ENCODE assay signal across 17 cellular contexts in the genomic region with DNA sequence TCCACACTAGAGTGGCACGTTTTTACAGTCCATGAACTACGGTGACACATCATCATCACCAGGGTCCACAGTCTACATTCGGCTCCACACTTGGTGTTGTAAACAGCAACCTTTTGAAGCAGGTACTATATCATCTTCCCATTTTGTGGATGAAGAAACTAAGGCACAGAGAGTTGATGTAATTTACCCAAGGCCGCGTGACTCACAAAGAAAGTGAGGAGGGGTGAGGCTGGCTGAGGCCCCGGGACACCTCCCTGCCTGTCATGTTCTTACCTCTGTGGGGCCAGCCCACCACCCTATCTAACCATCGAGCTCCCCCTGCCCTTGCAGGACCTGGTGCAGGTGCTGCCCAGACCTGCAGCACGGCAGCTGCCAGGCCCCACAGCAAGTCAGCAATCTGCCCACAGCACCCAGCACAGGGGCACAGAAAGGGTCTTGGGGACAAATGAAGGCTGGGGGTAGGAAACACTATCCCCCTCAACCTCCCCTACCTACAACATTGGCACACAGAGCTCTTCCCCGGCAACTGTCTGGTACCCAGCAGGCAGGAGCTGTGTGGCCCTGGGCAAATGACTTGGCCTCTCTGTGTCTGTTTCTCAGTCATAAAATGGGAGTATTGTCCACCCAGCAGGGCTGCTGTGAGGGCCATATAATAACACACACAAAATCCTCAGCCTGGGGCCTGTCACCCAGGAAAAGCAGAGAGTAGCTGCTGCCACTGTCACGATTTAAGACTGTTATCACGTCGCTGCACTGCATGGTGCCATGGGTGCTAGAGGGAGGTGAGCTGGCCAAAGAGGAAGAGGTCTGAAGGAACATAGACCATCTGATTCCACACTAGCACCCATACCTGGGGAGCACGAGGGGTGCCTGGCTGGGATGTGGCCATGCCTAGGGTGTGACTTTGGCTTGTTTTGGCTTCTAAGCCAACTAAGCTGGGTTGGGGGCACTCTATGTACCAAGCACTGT.
A peak's percentile ranks its signal among the peaks of the same experiment; 100 is the strongest.
DNase-seq lines count a peak whose midpoint lies in the region; ATAC-seq and TF ChIP-seq lines count a peak whose summit lies in the region.
"Had no signal": no experiment of that assay in that cellular context is flagged by ENCODE, and none has a peak within 500 bp of the region (broad histone marks: within the 10 kb centered on the region; RNA-seq: fewer than 3 reads in every experiment).

No MANE protein-coding gene starts in this region.

- peaks cover 59% of the 10 kb centered on the region for H3K4me1 Mint-ChIP-seq in osteocyte (ENCODE audit: unreplicated experiment)

- no peak for TF ChIP-seq CTCF in esophagus muscularis mucosa (IDR thresholded peaks at IDR 0.05)
- TF ChIP-seq CTCF in osteocyte (IDR thresholded peaks at IDR 0.05), result no peak

- H3K4me1 ChIP-seq in right cardiac atrium (ENCODE audit: control insufficient read depth, insufficient read depth, low read length) (peaks cover 69% of the 10 kb centered on the region), esophagus muscularis mucosa (peaks cover 100% of the 10 kb centered on the region in 4 donors)

- peak overlapping the region; percentile 74 for H3K27ac Mint-ChIP-seq in osteocyte (ENCODE audit: unreplicated experiment)

- H3K27me3 ChIP-seq in right cardiac atrium (ENCODE audit: control insufficient read depth, insufficient read depth), result no peaks in the 10 kb centered on the region
- no peaks in the 10 kb centered on the region for H3K27me3 ChIP-seq in esophagus muscularis mucosa

- no peaks in the 10 kb centered on the region for H3K9me3 Mint-ChIP-seq in osteocyte (ENCODE audit: unreplicated experiment)
- H3K9me3 Mint-ChIP-seq: nephron had no signal

- no peak for TF ChIP-seq POLR2A in esophagus muscularis mucosa (IDR thresholded peaks at IDR 0.05; ENCODE audit: low read depth)

- no peaks in the 10 kb centered on the region for H3K36me3 Mint-ChIP-seq in osteocyte (ENCODE audit: unreplicated experiment)

- DNase-seq in right cardiac atrium (peak in 1 of 3 donors; percentile 34), left cardiac atrium (no peak), esophagus muscularis mucosa (ENCODE audit: extremely low spot score) (no peak), osteocyte (ENCODE audit: extremely low spot score, unreplicated experiment) (no peak), glomerular visceral epithelial cell (ENCODE audit: extremely low spot score) (no peak), GM19238 (ENCODE audit: insufficient read length, low spot score) (no peak), NCI-H1417 (lab: John Stamatoyannopoulos, UW) (no peak)
- DNase-seq: activated T-cell treated with anti-CD3 and anti-CD28 coated beads, Interleukin-2, amount 50 U/mL, for 1 hour; effector memory CD4-positive, alpha-beta T cell; KG1; NCI-H1694; NCI-H510A treated with DMSO at 0.1 percent for 48 hours; small intestine; SW 1271 had no signal

- H3K36me3 ChIP-seq in esophagus muscularis mucosa, result peaks cover 0 to 1% (median 0%) of the 10 kb centered on the region in 4 donors

- H3K9me3 ChIP-seq in right cardiac atrium (ENCODE audit: control insufficient read depth, low read length) (no peaks in the 10 kb centered on the region), esophagus muscularis mucosa (no peaks in the 10 kb centered on the region)

- no peak overlapping the region for H3K4me3 Mint-ChIP-seq in osteocyte (ENCODE audit: unreplicated experiment)
- H3K4me3 Mint-ChIP-seq: nephron had no signal

- H3K4me3 ChIP-seq in right cardiac atrium (ENCODE audit: low read length) (no peak overlapping the region), esophagus muscularis mucosa (no peak overlapping the region)

- no peaks in the 10 kb centered on the region for H3K27me3 Mint-ChIP-seq in osteocyte (ENCODE audit: unreplicated experiment)

- H3K27ac ChIP-seq in right cardiac atrium (ENCODE audit: low read length) (peak overlapping the region; percentile 40), esophagus muscularis mucosa (replicated peaks in 1 of 4) (peak overlapping the region; percentile 73 to 81 (median 79))

- WGBS in right cardiac atrium, result 82% methylated on average over 13 of the region's 13 CpGs
- WGBS in esophagus muscularis mucosa, result 89% methylated on average over 12 of the region's 13 CpGs

- intact Hi-C loops in right cardiac atrium (cut with DNase I) (no loop called here), left cardiac atrium (cut with DNase I) (no loop called here), esophagus muscularis mucosa (cut with DNase I) (loop anchor here (5.0 kb wide), 1 partner anchor 34 kb away; no protein-coding TSS in a partner anchor)

- ATAC-seq in right cardiac atrium (no peak), left cardiac atrium (no peak), HG03439 (IDR thresholded peaks at IDR 0.05; ENCODE audit: unreplicated experiment) (no peak)
- ATAC-seq: Panc1 had no signal

- TF ChIP-seq EP300 in esophagus muscularis mucosa (IDR thresholded peaks at IDR 0.05), result no peak
